ENCODE assay signal across 8 cellular contexts in the genomic region with DNA sequence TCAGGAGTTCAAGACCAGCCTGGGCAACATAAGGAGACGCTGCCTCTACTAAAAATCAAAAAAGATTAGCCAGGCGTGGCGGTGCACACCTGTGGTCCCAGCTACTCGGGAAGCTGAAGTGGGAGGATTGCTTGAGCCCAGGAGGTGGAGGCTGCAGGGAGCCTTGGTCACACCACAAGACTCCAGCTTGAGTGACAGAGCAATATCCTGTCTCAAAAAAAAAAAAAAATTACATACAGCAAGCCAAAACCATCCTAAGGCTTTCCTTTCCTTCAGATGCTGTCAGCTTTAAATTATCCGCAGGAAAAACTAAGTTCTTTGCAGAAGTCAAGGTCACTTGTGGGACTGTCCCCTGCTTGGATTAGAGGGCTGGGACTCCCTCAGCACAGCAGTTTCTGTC. TPM values are rescaled to one million over a fixed set of nuclear protein-coding genes. Genes with fewer than 3 reads are reported as not detected.
DNase-seq lines count a peak whose midpoint lies in the region; ATAC-seq and TF ChIP-seq lines count a peak whose summit lies in the region.

No MANE protein-coding gene starts in this region.

- no peaks in the 10 kb centered on the region for H3K36me3 ChIP-seq in muscle layer of colon (ENCODE audit: insufficient read depth, low read length)

- no peaks in the 10 kb centered on the region for H3K27me3 Mint-ChIP-seq in IgD-negative memory B cell
- H3K27me3 Mint-ChIP-seq in MCF 10A (ENCODE audit: insufficient read depth, unreplicated experiment), result no peaks in the 10 kb centered on the region

- no peaks in the 10 kb centered on the region for H3K27me3 ChIP-seq in muscle layer of colon (ENCODE audit: control insufficient read depth in 1 of 2, insufficient read depth in 2 of 2, low read length in 2 of 2)

- TF ChIP-seq CTCF in AG04449 (IDR thresholded peaks at IDR 0.05; ENCODE audit: insufficient read depth, low read length, missing control alignments) (no peak), MCF 10A (IDR thresholded peaks at IDR 0.05; ENCODE audit: unreplicated experiment) (no peak)

- peak overlapping the region; percentile 37 for H3K9ac ChIP-seq in muscle layer of colon (ENCODE audit: low read length)

- peaks cover 38 to 51% (median 50%) of the 10 kb centered on the region in 3 donors for H3K4me1 Mint-ChIP-seq in IgD-negative memory B cell
- H3K4me1 Mint-ChIP-seq in MCF 10A (ENCODE audit: insufficient read depth, unreplicated experiment), result peaks cover 19% of the 10 kb centered on the region

- no peaks in the 10 kb centered on the region for H3K9me3 ChIP-seq in muscle layer of colon (ENCODE audit: low read length)

- DNase-seq in AG04449 (ENCODE audit: low read depth, low spot score), result no peak
- DNase-seq in MCF 10A (ENCODE audit: unreplicated experiment), result no peak
- DNase-seq in Ammon's horn (ENCODE audit: low spot score), result no peak
- no peak for DNase-seq in NCI-H2227 treated with DMSO at 0.1 percent for 48 hours (lab: John Stamatoyannopoulos, UW)
- DNase-seq in NCI-H1436 (lab: John Stamatoyannopoulos, UW), result no peak

- peaks cover 52% of the 10 kb centered on the region for H3K4me1 ChIP-seq in muscle layer of colon (ENCODE audit: insufficient read depth, low read length)

- H3K27ac Mint-ChIP-seq in IgD-negative memory B cell (peak overlapping the region; percentile 90 to 99 (median 98)), MCF 10A (ENCODE audit: low read depth, unreplicated experiment) (peak overlapping the region; percentile 84)

- BruUV-seq in MCF 10A (replicated peaks; lab: Mats Ljungman, UMichigan), result no TSS peak

- H3K4me3 ChIP-seq in AG04449 (ENCODE audit: low read depth, low read length), result peak overlapping the region; percentile 93
- peak overlapping the region in 1 of 2 donors; percentile 67 for H3K4me3 ChIP-seq in muscle layer of colon (ENCODE audit: low read depth in 1 of 2, low read length in 2 of 2)

- H3K4me3 Mint-ChIP-seq in IgD-negative memory B cell (peak overlapping the region; percentile 89 to 98 (median 97)), MCF 10A (ENCODE audit: unreplicated experiment) (peak overlapping the region; percentile 95)

- H3K9me3 Mint-ChIP-seq in IgD-negative memory B cell (no peaks in the 10 kb centered on the region), MCF 10A (ENCODE audit: unreplicated experiment) (no peaks in the 10 kb centered on the region)

- peaks cover 2% of the 10 kb centered on the region for H3K36me3 Mint-ChIP-seq in IgD-negative memory B cell
- peaks cover 68% of the 10 kb centered on the region for H3K36me3 Mint-ChIP-seq in MCF 10A (ENCODE audit: insufficient read depth, unreplicated experiment)

- CTCF ChIA-PET in AG04449 (lab: Yijun Ruan, JAX), result interaction anchor here (1.0 to 3.6 kb wide), 11 partner anchors 21 to 192 kb away, joined by 3 to 21 read pairs (median 5); partner anchors contain the start of genes ANKRD52, RNF41 and SMARCC2
- CTCF ChIA-PET in MCF 10A (lab: Yijun Ruan, JAX), result interaction anchor here (0.6 to 1.2 kb wide), 5 partner anchors 8 to 107 kb away, joined by 3 to 4 read pairs (median 4); no protein-coding TSS in a partner anchor

- intact Hi-C loops in MCF 10A (cut with micrococcal nuclease), result no loop called here

- no peak for ATAC-seq in GM18520 (IDR thresholded peaks at IDR 0.05; ENCODE audit: unreplicated experiment)

- POLR2A ChIA-PET in AG04449 (lab: Yijun Ruan, JAX) (interaction anchor here (0.5 to 1.3 kb wide), 5 partner anchors 22 to 298 kb away, joined by 3 to 6 read pairs (median 4); partner anchors contain the start of gene RNF41), MCF 10A (lab: Yijun Ruan, JAX) (interaction anchor here (0.6 to 3.9 kb wide), 38 partner anchors 8 to 481 kb away, joined by 3 to 27 read pairs (median 4); partner anchors contain the start of genes ANKRD52, ESYT1, MYL6 and ORMDL2)

- no peak overlapping the region for H3K27ac ChIP-seq in muscle layer of colon (ENCODE audit: low read depth, low read length)

RNA-seq across cellular contexts. Expression of gene CS, which starts 1.3 kb away (rescaled TPM):
- polyA plus RNA-seq in IgD-negative memory B cell, result 79.3 TPM
- total RNA-seq in MCF 10A (2022), result 213 and 257 TPM in 2 replicates

RNA-seq across cellular contexts. Expression of gene CNPY2, which starts 17.0 kb away (rescaled TPM):
- polyA plus RNA-seq in IgD-negative memory B cell, result 160 TPM
- total RNA-seq in MCF 10A (2022), result 169 and 210 TPM in 2 replicates

RNA-seq across cellular contexts. Expression of gene COQ10A, which starts 32.1 kb away (rescaled TPM):
- polyA plus RNA-seq in IgD-negative memory B cell, result 15.1 TPM
- 3.6 and 3.8 TPM in 2 replicates for total RNA-seq in MCF 10A (2022)

RNA-seq across cellular contexts. Expression of gene PAN2, which starts 35.0 kb away (rescaled TPM):
- polyA plus RNA-seq in IgD-negative memory B cell, result 5.5 TPM
- total RNA-seq in MCF 10A (2022), result 72.9 and 80.1 TPM in 2 replicates

RNA-seq across cellular contexts. Expression of gene IL23A, which starts 39.9 kb away (rescaled TPM):
- 12.4 TPM for polyA plus RNA-seq in IgD-negative memory B cell
- total RNA-seq in MCF 10A (2022), result 0.61 and 1.7 TPM in 2 replicates
